Comparison of ENCODE assay signal across 8 cellular contexts in the genomic region with DNA sequence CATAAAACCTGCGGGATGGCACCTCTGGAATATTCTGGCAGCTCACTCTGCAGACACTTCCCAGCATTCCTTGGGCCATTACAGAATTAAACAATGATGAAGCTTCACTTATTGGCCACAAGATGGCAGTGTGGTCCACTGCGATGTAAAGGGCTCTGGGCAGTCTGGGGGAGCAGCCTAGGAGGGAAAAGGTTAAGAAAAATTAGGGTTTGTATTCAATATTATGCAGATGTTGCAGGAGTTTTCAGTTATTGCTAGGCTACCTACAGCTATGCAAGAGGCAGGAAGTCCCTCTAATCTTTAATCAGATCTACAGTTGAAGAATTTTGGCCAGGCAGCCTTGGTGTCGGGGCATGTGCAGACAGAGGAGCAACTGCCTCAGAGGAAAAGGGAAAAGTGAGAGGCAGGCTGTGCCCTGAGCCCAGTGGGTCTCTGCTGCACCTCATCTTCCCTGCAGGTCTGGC.
DNase-seq lines count a peak whose midpoint lies in the region; ATAC-seq, FAIRE-seq and TF ChIP-seq lines count a peak whose summit lies in the region.

No MANE protein-coding gene starts in this region.

- DNase-seq in stimulated activated CD4-positive, alpha-beta T cell treated with anti-CD3 and anti-CD28 coated beads, Interleukin-4, amount 100 ng/mL, for 24 hours: peak; percentile 35
- no peak for DNase-seq in stimulated activated CD4-positive, alpha-beta T cell treated with anti-CD3 and anti-CD28 coated beads, Interleukin-12 subunit alpha, Interleukin-12 subunit beta, amount 100 ng/mL, for 4 hours
- DNase-seq in HT-29 (ENCODE audit: low spot score) (peak; percentile 96), RCC 7860 (ENCODE audit: low spot score) (peak; percentile 67), cerebellum (ENCODE audit: low spot score) (peak; percentile 20), right lobe of liver (no peak), tibial nerve (ENCODE audit: low spot score in 2 of 2) (no peak)

- TF ChIP-seq POLR2A in right lobe of liver (IDR thresholded peaks at IDR 0.05): no peak
- no peak for TF ChIP-seq POLR2A in tibial nerve (IDR thresholded peaks at IDR 0.05)

- H3K4me1 ChIP-seq in right lobe of liver: no peaks in the 10 kb centered on the region
- H3K4me1 ChIP-seq in tibial nerve: peaks cover 0 to 18% (median 0%) of the 10 kb centered on the region in 4 donors

- H3K27ac ChIP-seq in right lobe of liver (no peak overlapping the region), tibial nerve (no peak overlapping the region)

- 10% methylated on average over 3 of the region's 3 CpGs for WGBS in right lobe of liver (ENCODE audit: insufficient coverage, low coverage, low lambda C conversion rate, missing lambda C conversion rate)
- 29 to 34% methylated on average over 3 of the region's 3 CpGs for WGBS in tibial nerve, 2 donors

- TF ChIP-seq EP300 in tibial nerve (IDR thresholded peaks at IDR 0.05): no peak

- H3K36me3 ChIP-seq in right lobe of liver (no peaks in the 10 kb centered on the region), tibial nerve (no peaks in the 10 kb centered on the region)

- H3K9me3 ChIP-seq in right lobe of liver (no peaks in the 10 kb centered on the region), tibial nerve (no peaks in the 10 kb centered on the region)

- intact Hi-C loops in right lobe of liver (cut with DNase I): no loop called here

- H3K27me3 ChIP-seq in right lobe of liver (no peaks in the 10 kb centered on the region), tibial nerve (no peaks in the 10 kb centered on the region)

- H3K4me3 ChIP-seq in right lobe of liver (no peak overlapping the region), tibial nerve (no peak overlapping the region)

- TF ChIP-seq CTCF in right lobe of liver (IDR thresholded peaks at IDR 0.05): peak; percentile 49 to 80 (median 74)
- peak; percentile 48 to 59 (median 58) for TF ChIP-seq CTCF in tibial nerve (IDR thresholded peaks at IDR 0.05)

- peak; percentile 94 for ATAC-seq in GM21619 (IDR thresholded peaks at IDR 0.05; ENCODE audit: unreplicated experiment)
- peak; percentile 89 to 97 (median 94) for ATAC-seq in right lobe of liver

- FAIRE-seq in RCC 7860 (lab: Jason Lieb, UNC): peak; percentile 33

Comparison
In these comparisons a context has a peak if more than half of its experiments do, and no peak if none do; other contexts are left out.
1. DNase-seq: peak in stimulated activated CD4-positive, alpha-beta T cell treated with anti-CD3 and anti-CD28 coated beads, Interleukin-4, amount 100 ng/mL, for 24 hours (single experiment), HT-29 (single experiment), RCC 7860 (single experiment) and cerebellum (single experiment); none in stimulated activated CD4-positive, alpha-beta T cell treated with anti-CD3 and anti-CD28 coated beads, Interleukin-12 subunit alpha, Interleukin-12 subunit beta, amount 100 ng/mL, for 4 hours (single experiment), right lobe of liver (0 of 3) and tibial nerve (0 of 2).